Comparison of ENCODE assay signal across 12 cellular contexts in genomic region chr2:134260726-134261125, GRCh38. TPM values are rescaled to one million over a fixed set of nuclear protein-coding genes. Genes with fewer than 3 reads are reported as not detected.
DNase-seq lines count a peak whose midpoint lies in the region; ATAC-seq and TF ChIP-seq lines count a peak whose summit lies in the region.
"Had no signal": no experiment of that assay in that cellular context is flagged by ENCODE, and none has a peak within 500 bp of the region (broad histone marks: within the 10 kb centered on the region; RNA-seq: fewer than 3 reads in every experiment).

No MANE protein-coding gene starts in this region.

- POLR2A ChIA-PET in CD4-positive, alpha-beta memory T cell (lab: Charles Lee; ENCODE audit: partially characterized antibody) = interaction anchor here (0.7 to 2.0 kb wide), 4 partner anchors 10 to 142 kb away, joined by 3 to 7 read pairs (median 6); no protein-coding TSS in a partner anchor
- POLR2A ChIA-PET in SK-N-SH (lab: Yijun Ruan, JAX) = no interaction called here

- TF ChIP-seq EP300 in SK-N-SH (IDR thresholded peaks at IDR 0.05; ENCODE audit: borderline replicate concordance in 1 of 2, low read depth in 1 of 2, low read length in 1 of 2) = no peak

- CTCF ChIA-PET in CD4-positive, alpha-beta memory T cell (lab: Charles Lee; ENCODE audit: partially characterized antibody) = interaction anchor here (0.9 to 3.7 kb wide), 3 partner anchors 9 to 151 kb away, joined by 3 to 20 read pairs (median 3); no protein-coding TSS in a partner anchor
- CTCF ChIA-PET in SK-N-SH (lab: Yijun Ruan, JAX) = interaction anchor here (0.7 to 3.8 kb wide), 4 partner anchors 16 to 418 kb away, joined by 3 to 24 read pairs (median 6); no protein-coding TSS in a partner anchor

- peaks cover 65 to 84% (median 70%) of the 10 kb centered on the region in 4 donors for H3K4me1 Mint-ChIP-seq in CD4-positive, alpha-beta memory T cell

- H3K36me3 Mint-ChIP-seq in CD4-positive, alpha-beta memory T cell = peaks cover 9 to 12% of the 10 kb centered on the region in 2 donors

- no peaks in the 10 kb centered on the region for H4K20me1 ChIP-seq in SK-N-SH (ENCODE audit: insufficient read depth)

- no peak for TF ChIP-seq RAD21 in SK-N-SH (IDR thresholded peaks at IDR 0.05; ENCODE audit: low read length)

- ATAC-seq in left lobe of liver (no peak), omental fat pad (ENCODE audit: low FRiP score) (no peak)
- ATAC-seq: activated CD8-positive, alpha-beta T cell treated with anti-CD3 and anti-CD28 coated beads, Interleukin-2, amount 10 ng/mL, durations not matched to agents 7 days and 5 days had no signal

- no peak overlapping the region for H3K9ac ChIP-seq in SK-N-SH

- H3K4me2 ChIP-seq in SK-N-SH = no peak overlapping the region; the same call in 1 of the 2 replicates

- H3K9me3 Mint-ChIP-seq in CD4-positive, alpha-beta memory T cell = peaks cover 0 to 1% (median 0%) of the 10 kb centered on the region in 8 donors

- no peaks in the 10 kb centered on the region for H3F3A ChIP-seq in SK-N-SH (replicated peaks; ENCODE audit: insufficient read depth)

- H3K9me2 ChIP-seq in SK-N-SH = no peaks in the 10 kb centered on the region

- TF ChIP-seq CTCF in SK-N-SH (IDR thresholded peaks at IDR 0.05) (no peak), fibroblast of the aortic adventitia (IDR thresholded peaks at IDR 0.05; ENCODE audit: insufficient read depth, low read length) (no peak), omental fat pad (IDR thresholded peaks at IDR 0.05) (no peak)

- H3K27ac Mint-ChIP-seq in CD4-positive, alpha-beta memory T cell = peak overlapping the region in 4 of 7 donors; percentile 62 to 89 (median 73)

- H3K27ac ChIP-seq in CD4-positive, alpha-beta memory T cell (ENCODE audit: low read depth, low read length) = no peak overlapping the region
- peak overlapping the region; percentile 13 to 62; a peak in 3 of 4 replicates for H3K27ac ChIP-seq in SK-N-SH (ENCODE audit: low read depth in 2 of 2, low read length in 1 of 2)
- H3K27ac ChIP-seq: breast epithelium had no signal

- no peak overlapping the region for H2AFZ ChIP-seq in SK-N-SH (ENCODE audit: low read depth)

- intact Hi-C loops in CD4-positive, alpha-beta memory T cell (cut with micrococcal nuclease) = no loop called here

- peaks cover 76% of the 10 kb centered on the region for H3K4me1 ChIP-seq in CD4-positive, alpha-beta memory T cell (ENCODE audit: insufficient read depth, low read length)
- H3K4me1 ChIP-seq in SK-N-SH (ENCODE audit: control insufficient read depth in 1 of 2, insufficient read depth in 2 of 2, low read depth in 1 of 2, low read length in 1 of 2) = peaks cover 5 to 40% of the 10 kb centered on the region in 2 experiments; a peak in 1 of 4 replicates

- H3K79me2 ChIP-seq in SK-N-SH (ENCODE audit: insufficient read depth) = peaks cover 7% of the 10 kb centered on the region; the same call in 1 of the 2 replicates

- H3K27me3 Mint-ChIP-seq in CD4-positive, alpha-beta memory T cell = no peaks in the 10 kb centered on the region

- 78% methylated on average over 2 of the region's 2 CpGs for WGBS in SK-N-SH (ENCODE audit: low lambda C conversion rate)

- no peaks in the 10 kb centered on the region for H3K27me3 ChIP-seq in CD4-positive, alpha-beta memory T cell (ENCODE audit: insufficient read depth, low read length)
- no peaks in the 10 kb centered on the region for H3K27me3 ChIP-seq in SK-N-SH (ENCODE audit: insufficient read depth)
- H3K27me3 ChIP-seq: breast epithelium had no signal

- peak overlapping the region in 2 of 8 donors; percentile 7 to 57 for H3K4me3 Mint-ChIP-seq in CD4-positive, alpha-beta memory T cell
- H3K4me3 Mint-ChIP-seq: activated CD8-positive, alpha-beta T cell treated with anti-CD3 and anti-CD28 coated beads, Interleukin-2, amount 10 ng/mL, durations not matched to agents 7 days and 5 days had no signal

- H3K36me3 ChIP-seq in CD4-positive, alpha-beta memory T cell (ENCODE audit: insufficient read depth, low read length) = no peaks in the 10 kb centered on the region
- no peaks in the 10 kb centered on the region for H3K36me3 ChIP-seq in SK-N-SH (replicated peaks in 1 of 2; ENCODE audit: control insufficient read depth in 1 of 2, insufficient read depth in 2 of 2, low read length in 1 of 2)
- H3K36me3 ChIP-seq: breast epithelium had no signal

- no peaks in the 10 kb centered on the region for H3K9me3 ChIP-seq in CD4-positive, alpha-beta memory T cell (ENCODE audit: control insufficient read depth in 1 of 2, low read length in 2 of 2)
- no peaks in the 10 kb centered on the region for H3K9me3 ChIP-seq in SK-N-SH
- H3K9me3 ChIP-seq: breast epithelium had no signal

- DNase-seq in CD4-positive, alpha-beta memory T cell = no peak
- DNase-seq in SK-N-SH = no peak
- DNase-seq in fibroblast of the aortic adventitia (ENCODE audit: low read depth) = peak; percentile 99
- DNase-seq in skeletal muscle cell (ENCODE audit: low read depth) = peak; percentile 78
- DNase-seq in left lobe of liver (ENCODE audit: low spot score) = no peak
- no peak for DNase-seq in omental fat pad (ENCODE audit: low spot score)
- DNase-seq in NCI-H1436 treated with DMSO at 0.1 percent for 48 hours (lab: John Stamatoyannopoulos, UW) = no peak
- no peak for DNase-seq in activated CD4-positive, alpha-beta T cell treated with anti-CD3 and anti-CD28 coated beads for 4 hours
- DNase-seq: activated CD8-positive, alpha-beta T cell treated with anti-CD3 and anti-CD28 coated beads, Interleukin-2, amount 10 ng/mL, durations not matched to agents 7 days and 5 days; NCI-H1930; occipital lobe had no signal

- no peak overlapping the region for H3K4me3 ChIP-seq in CD4-positive, alpha-beta memory T cell (ENCODE audit: low read length in 2 of 2)
- H3K4me3 ChIP-seq in SK-N-SH (ENCODE audit: low read depth in 2 of 2, low read length in 1 of 2) (no peak overlapping the region), fibroblast of the aortic adventitia (ENCODE audit: low read depth, low read length) (no peak overlapping the region), skeletal muscle cell (ENCODE audit: low read depth, low read length) (no peak overlapping the region)
- H3K4me3 ChIP-seq: breast epithelium had no signal

TF ChIP-seq in SK-N-SH, 30 proteins besides CTCF, POLR2A, EP300 and RAD21:
- no peak for TF ChIP-seq POLR2AphosphoS5 (IDR thresholded peaks at IDR 0.05; ENCODE audit: low read depth, low read length)
- TF ChIP-seq NFIC (IDR thresholded peaks at IDR 0.05; ENCODE audit: borderline replicate concordance) = peak; percentile 41; the same call in 1 of the 2 replicates

RNA-seq across cellular contexts. Expression of gene MGAT5, which starts 6.9 kb away (rescaled TPM):
- 10 to 100 TPM; 78.1 to 81.3 TPM for total RNA-seq in CD4-positive, alpha-beta memory T cell
- polyA plus RNA-seq in CD4-positive, alpha-beta memory T cell = 10 to 100 TPM in 1 of 2 donors, 1 to 10 TPM in 1; 4.4 to 17.9 TPM
- polyA plus RNA-seq in SK-N-SH (2012; rRNA removed) = 18.2 and 20.6 TPM in 2 replicates
- polyA plus RNA-seq in SK-N-SH (2012; cell fraction: cytosol; rRNA removed) = 18.2 and 21.6 TPM in 2 replicates
- polyA plus RNA-seq in SK-N-SH (2012; cell fraction: nucleus; rRNA removed) = 10.5 and 14.6 TPM in 2 replicates
- total RNA-seq in fibroblast of the aortic adventitia (ENCODE audit: low replicate concordance) (15.8 and 46.5 TPM in 2 replicates), left lobe of liver (7.5 TPM), omental fat pad (10 to 100 TPM; 28.3 to 52.3 (median 40.4) TPM)

Comparison
In these comparisons a context has a peak if more than half of its experiments do, and no peak if none do; other contexts are left out.
1. DNase-seq: peak in fibroblast of the aortic adventitia (single experiment) and skeletal muscle cell (single experiment); none in CD4-positive, alpha-beta memory T cell (0 of 5), SK-N-SH (single experiment), left lobe of liver (single experiment), omental fat pad (single experiment), NCI-H1436 treated with DMSO at 0.1 percent for 48 hours (single experiment) and activated CD4-positive, alpha-beta T cell treated with anti-CD3 and anti-CD28 coated beads for 4 hours (0 of 2).